9 cellular contexts compared by ENCODE assay signal in the genomic region with DNA sequence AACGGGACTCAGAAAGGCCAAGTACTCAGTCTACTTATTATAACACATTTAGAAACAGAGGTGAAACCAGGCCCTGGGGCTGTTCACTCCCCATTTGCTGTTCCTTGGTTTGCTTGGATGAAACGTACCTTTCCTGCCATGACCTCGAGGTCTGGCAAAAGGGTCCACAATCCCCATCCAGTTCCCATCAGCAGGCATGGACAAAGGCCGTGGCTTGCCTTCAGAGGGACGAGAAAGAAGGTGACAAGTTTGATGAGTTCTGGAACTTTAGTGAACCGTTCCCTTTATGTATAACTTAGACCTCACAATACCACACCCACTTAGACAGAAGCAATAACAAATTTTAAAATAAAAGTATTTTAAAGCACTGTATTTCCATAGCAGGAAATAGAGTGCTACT. TPM values are rescaled to one million over a fixed set of nuclear protein-coding genes. Genes with fewer than 3 reads are reported as not detected.
A peak's percentile ranks its signal among the peaks of the same experiment; 100 is the strongest.
DNase-seq lines count a peak whose midpoint lies in the region; ATAC-seq and TF ChIP-seq lines count a peak whose summit lies in the region.
"Had no signal": no experiment of that assay in that cellular context is flagged by ENCODE, and none has a peak within 500 bp of the region (broad histone marks: within the 10 kb centered on the region; RNA-seq: fewer than 3 reads in every experiment).

No MANE protein-coding gene starts in this region.

- no peak overlapping the region for H3K14ac ChIP-seq in trophoblast cell (ENCODE audit: low read length)

- no peak overlapping the region for H4K8ac ChIP-seq in trophoblast cell (ENCODE audit: low read depth, low read length)

- no peak overlapping the region for H3K4ac ChIP-seq in trophoblast cell (ENCODE audit: low read depth, low read length)

- H3K36me3 ChIP-seq in right lobe of liver, result peaks cover 0 to 81% (median 37%) of the 10 kb centered on the region in 4 donors
- H3K36me3 ChIP-seq in suprapubic skin, result peaks cover 8% of the 10 kb centered on the region
- no peaks in the 10 kb centered on the region for H3K36me3 ChIP-seq in trophoblast cell (ENCODE audit: control insufficient read depth in 1 of 2, insufficient read depth in 2 of 2, low read length in 2 of 2)

- in situ Hi-C loops in G401 (cut with HindIII; ENCODE audit: low sequenced_read_pairs), result no loop called here

- H3K27ac ChIP-seq in caudate nucleus (ENCODE audit: low read depth, low read length) (peak overlapping the region; percentile 77), right lobe of liver (peak overlapping the region in 2 of 3 donors; percentile 34 to 41), suprapubic skin (peak overlapping the region; percentile 55), trophoblast cell (ENCODE audit: low read depth, low read length) (no peak overlapping the region)

- no peak overlapping the region for H2BK5ac ChIP-seq in trophoblast cell (ENCODE audit: low read depth, low read length, poor library complexity)

- no peak overlapping the region for H3K4me2 ChIP-seq in trophoblast cell (ENCODE audit: low read length)

- no peaks in the 10 kb centered on the region for H3K79me2 ChIP-seq in trophoblast cell (ENCODE audit: control insufficient read depth, insufficient read depth, low read length, poor library complexity)

- H3K27me3 ChIP-seq in right lobe of liver, result no peaks in the 10 kb centered on the region
- H3K27me3 ChIP-seq in suprapubic skin, result no peaks in the 10 kb centered on the region
- no peaks in the 10 kb centered on the region for H3K27me3 ChIP-seq in trophoblast cell (ENCODE audit: insufficient read depth, low read length)

- H2BK12ac ChIP-seq in trophoblast cell (ENCODE audit: low read length), result no peak overlapping the region

- H3K4me3 ChIP-seq in right lobe of liver (no peak overlapping the region), suprapubic skin (no peak overlapping the region), trophoblast cell (ENCODE audit: low read depth, low read length) (no peak overlapping the region)

- no peak overlapping the region for H3K9ac ChIP-seq in trophoblast cell (ENCODE audit: low read length)

- H3K9me3 ChIP-seq in right lobe of liver (no peaks in the 10 kb centered on the region), suprapubic skin (no peaks in the 10 kb centered on the region), trophoblast cell (ENCODE audit: insufficient read depth, low read depth, low read length) (no peaks in the 10 kb centered on the region)

- H3K79me1 ChIP-seq in trophoblast cell (ENCODE audit: low read length), result no peaks in the 10 kb centered on the region

- 89% methylated on average over 5 of the region's 6 CpGs for WGBS in right lobe of liver (ENCODE audit: insufficient coverage, low coverage, low lambda C conversion rate, missing lambda C conversion rate)
- WGBS in suprapubic skin, result 44% methylated on average over 6 of the region's 6 CpGs
- no CpG with 5 or more reads among the region's 6 CpGs for WGBS in trophoblast cell (ENCODE audit: extremely low coverage, insufficient coverage, insufficient read length)

- H3K23ac ChIP-seq in trophoblast cell (ENCODE audit: low read length), result no peak overlapping the region

- H4K91ac ChIP-seq in trophoblast cell (ENCODE audit: low read depth, low read length), result no peak overlapping the region

- no peak for TF ChIP-seq POLR2A in right lobe of liver (IDR thresholded peaks at IDR 0.05)
- no peak for TF ChIP-seq POLR2A in suprapubic skin (IDR thresholded peaks at IDR 0.05)

- no peak overlapping the region for H2AFZ ChIP-seq in trophoblast cell (ENCODE audit: insufficient read depth, low read length, poor library complexity)

- H2AK5ac ChIP-seq in trophoblast cell (ENCODE audit: low read length), result no peak overlapping the region

- H3K18ac ChIP-seq in trophoblast cell (ENCODE audit: low read length), result no peak overlapping the region

- no peak overlapping the region for H4K12ac ChIP-seq in trophoblast cell (ENCODE audit: low read depth, low read length)

- no peak for TF ChIP-seq CTCF in right lobe of liver (IDR thresholded peaks at IDR 0.05)
- no peak for TF ChIP-seq CTCF in suprapubic skin (IDR thresholded peaks at IDR 0.05)

- DNase-seq in caudate nucleus (lab: John Stamatoyannopoulos, UW), result no peak
- no peak for DNase-seq in right lobe of liver
- DNase-seq in suprapubic skin (ENCODE audit: low spot score in 2 of 2), result no peak
- DNase-seq in trophoblast cell, result no peak
- DNase-seq in G401 (ENCODE audit: low spot score), result no peak
- no peak for DNase-seq in Ammon's horn (ENCODE audit: low spot score)
- DNase-seq: NCI-H2171 had no signal

- H3K4me1 ChIP-seq in right lobe of liver (no peaks in the 10 kb centered on the region), suprapubic skin (peaks cover 17% of the 10 kb centered on the region), trophoblast cell (ENCODE audit: control insufficient read depth in 1 of 2, insufficient read depth in 2 of 2, low read length in 2 of 2) (peaks cover 2 to 5% of the 10 kb centered on the region in 2 experiments)

- no peak for TF ChIP-seq EP300 in suprapubic skin (IDR thresholded peaks at IDR 0.05)

- intact Hi-C loops in right lobe of liver (cut with DNase I), result no loop called here

- H2BK120ac ChIP-seq in trophoblast cell (ENCODE audit: insufficient read depth, low read length, poor library complexity), result no peak overlapping the region

- ATAC-seq in HG03432 (IDR thresholded peaks at IDR 0.05; ENCODE audit: unreplicated experiment) (peak; percentile 9), right lobe of liver (no peak), HG03469 (IDR thresholded peaks at IDR 0.05; ENCODE audit: unreplicated experiment) (no peak)

RNA-seq across cellular contexts. Expression of a gene that starts 53.6 kb away (rescaled TPM):
- 1 to 10 TPM in 5 of 6 experiments, under 1 TPM in 1; 0.90 to 3.0 (median 1.4) TPM for total RNA-seq in right lobe of liver
- 1 to 10 TPM in 3 of 4 donors, under 1 TPM in 1; 0.42 to 9.0 (median 3.1) TPM for total RNA-seq in suprapubic skin
- 0.03 and 0.07 TPM in 2 replicates for polyA plus RNA-seq in trophoblast cell (2013)
- not detected in 2 replicates for total RNA-seq in G401 (2014; rRNA removed; shearing (Covaris generic))
